In the genomic region with DNA sequence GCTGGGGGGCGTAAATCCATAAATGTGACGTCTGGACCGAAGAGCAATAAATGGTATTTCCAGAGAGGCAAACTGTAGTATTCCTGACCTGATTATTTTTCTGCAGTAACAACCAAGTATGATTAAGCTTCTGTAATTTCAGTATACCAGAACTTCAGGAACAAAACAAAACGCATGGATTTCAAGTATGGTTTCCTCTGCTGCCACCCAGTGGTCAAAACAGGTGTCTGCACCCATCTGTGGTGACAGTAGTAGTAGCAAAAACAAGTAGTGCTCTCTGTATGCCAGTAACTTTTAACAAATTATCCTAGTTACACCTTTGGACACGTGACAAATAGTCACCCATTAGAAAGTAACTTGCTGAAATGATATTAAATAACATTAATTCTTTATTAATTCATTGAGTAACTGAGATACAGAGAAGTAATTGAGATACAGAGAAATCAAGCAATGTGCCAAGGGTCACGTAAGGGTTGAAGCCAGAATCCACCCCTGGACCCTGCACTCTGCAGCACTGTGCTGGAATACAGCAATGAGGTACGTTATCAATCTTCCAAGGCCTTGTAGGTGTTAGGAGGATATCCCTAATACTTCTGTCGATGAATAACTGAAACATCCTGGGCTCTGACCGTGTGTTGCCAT, we compare ENCODE assay signal across 1 cellular context.
TF ChIP-seq lines count a peak whose summit lies in the region.

No MANE protein-coding gene starts in this region.

TF ChIP-seq in HepG2, 621 proteins besides CTCF, POLR2A, EP300 and RAD21 (continued from another document):
- TF ChIP-seq, protein P1, sequence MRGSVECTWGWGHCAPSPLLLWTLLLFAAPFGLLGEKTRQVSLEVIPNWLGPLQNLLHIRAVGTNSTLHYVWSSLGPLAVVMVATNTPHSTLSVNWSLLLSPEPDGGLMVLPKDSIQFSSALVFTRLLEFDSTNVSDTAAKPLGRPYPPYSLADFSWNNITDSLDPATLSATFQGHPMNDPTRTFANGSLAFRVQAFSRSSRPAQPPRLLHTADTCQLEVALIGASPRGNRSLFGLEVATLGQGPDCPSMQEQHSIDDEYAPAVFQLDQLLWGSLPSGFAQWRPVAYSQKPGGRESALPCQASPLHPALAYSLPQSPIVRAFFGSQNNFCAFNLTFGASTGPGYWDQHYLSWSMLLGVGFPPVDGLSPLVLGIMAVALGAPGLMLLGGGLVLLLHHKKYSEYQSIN (CRISPR knock-in tag; IDR thresholded peaks at IDR 0.05; ENCODE audit: borderline replicate concordance): no peak
- TF ChIP-seq, protein P2, sequence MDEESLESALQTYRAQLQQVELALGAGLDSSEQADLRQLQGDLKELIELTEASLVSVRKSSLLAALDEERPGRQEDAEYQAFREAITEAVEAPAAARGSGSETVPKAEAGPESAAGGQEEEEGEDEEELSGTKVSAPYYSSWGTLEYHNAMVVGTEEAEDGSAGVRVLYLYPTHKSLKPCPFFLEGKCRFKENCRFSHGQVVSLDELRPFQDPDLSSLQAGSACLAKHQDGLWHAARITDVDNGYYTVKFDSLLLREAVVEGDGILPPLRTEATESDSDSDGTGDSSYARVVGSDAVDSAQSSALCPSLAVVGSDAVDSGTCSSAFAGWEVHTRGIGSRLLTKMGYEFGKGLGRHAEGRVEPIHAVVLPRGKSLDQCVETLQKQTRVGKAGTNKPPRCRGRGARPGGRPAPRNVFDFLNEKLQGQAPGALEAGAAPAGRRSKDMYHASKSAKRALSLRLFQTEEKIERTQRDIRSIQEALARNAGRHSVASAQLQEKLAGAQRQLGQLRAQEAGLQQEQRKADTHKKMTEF (CRISPR knock-in tag; IDR thresholded peaks at IDR 0.05): 0 out of 2 replicates have a peak, but pooled peaks have one; percentile 21
- TF ChIP-seq, protein P3, sequence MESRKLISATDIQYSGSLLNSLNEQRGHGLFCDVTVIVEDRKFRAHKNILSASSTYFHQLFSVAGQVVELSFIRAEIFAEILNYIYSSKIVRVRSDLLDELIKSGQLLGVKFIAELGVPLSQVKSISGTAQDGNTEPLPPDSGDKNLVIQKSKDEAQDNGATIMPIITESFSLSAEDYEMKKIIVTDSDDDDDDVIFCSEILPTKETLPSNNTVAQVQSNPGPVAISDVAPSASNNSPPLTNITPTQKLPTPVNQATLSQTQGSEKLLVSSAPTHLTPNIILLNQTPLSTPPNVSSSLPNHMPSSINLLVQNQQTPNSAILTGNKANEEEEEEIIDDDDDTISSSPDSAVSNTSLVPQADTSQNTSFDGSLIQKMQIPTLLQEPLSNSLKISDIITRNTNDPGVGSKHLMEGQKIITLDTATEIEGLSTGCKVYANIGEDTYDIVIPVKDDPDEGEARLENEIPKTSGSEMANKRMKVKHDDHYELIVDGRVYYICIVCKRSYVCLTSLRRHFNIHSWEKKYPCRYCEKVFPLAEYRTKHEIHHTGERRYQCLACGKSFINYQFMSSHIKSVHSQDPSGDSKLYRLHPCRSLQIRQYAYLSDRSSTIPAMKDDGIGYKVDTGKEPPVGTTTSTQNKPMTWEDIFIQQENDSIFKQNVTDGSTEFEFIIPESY (CRISPR knock-in tag; IDR thresholded peaks at IDR 0.05): no peak
- TF ChIP-seq REPIN1 (CRISPR knock-in tag; IDR thresholded peaks at IDR 0.05; ENCODE audit: borderline replicate concordance, low read depth) (peak; percentile 36; the same call in 1 of the 2 replicates), MTA1 (CRISPR knock-in tag; IDR thresholded peaks at IDR 0.05; ENCODE audit: borderline replicate concordance) (no peak), ZBTB7A (CRISPR knock-in tag; IDR thresholded peaks at IDR 0.05) (no peak), PPARG (CRISPR knock-in tag; conservative IDR thresholded peaks at IDR 0.05) (no peak), ZZZ3 (CRISPR knock-in tag; IDR thresholded peaks at IDR 0.05; ENCODE audit: borderline replicate concordance) (no peak), STAG1 (CRISPR knock-in tag; IDR thresholded peaks at IDR 0.05) (peak; percentile 88), PAF1 (CRISPR knock-in tag; IDR thresholded peaks at IDR 0.05) (no peak), HDAC2 (CRISPR knock-in tag; IDR thresholded peaks at IDR 0.05) (no peak), HOXA3 (CRISPR knock-in tag; IDR thresholded peaks at IDR 0.05) (no peak), ZNF335 (CRISPR knock-in tag; IDR thresholded peaks at IDR 0.05) (peak; percentile 60; the same call in 1 of the 2 replicates)
- TF ChIP-seq, protein P4, sequence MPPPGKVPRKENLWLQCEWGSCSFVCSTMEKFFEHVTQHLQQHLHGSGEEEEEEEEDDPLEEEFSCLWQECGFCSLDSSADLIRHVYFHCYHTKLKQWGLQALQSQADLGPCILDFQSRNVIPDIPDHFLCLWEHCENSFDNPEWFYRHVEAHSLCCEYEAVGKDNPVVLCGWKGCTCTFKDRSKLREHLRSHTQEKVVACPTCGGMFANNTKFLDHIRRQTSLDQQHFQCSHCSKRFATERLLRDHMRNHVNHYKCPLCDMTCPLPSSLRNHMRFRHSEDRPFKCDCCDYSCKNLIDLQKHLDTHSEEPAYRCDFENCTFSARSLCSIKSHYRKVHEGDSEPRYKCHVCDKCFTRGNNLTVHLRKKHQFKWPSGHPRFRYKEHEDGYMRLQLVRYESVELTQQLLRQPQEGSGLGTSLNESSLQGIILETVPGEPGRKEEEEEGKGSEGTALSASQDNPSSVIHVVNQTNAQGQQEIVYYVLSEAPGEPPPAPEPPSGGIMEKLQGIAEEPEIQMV (CRISPR knock-in tag; IDR thresholded peaks at IDR 0.05; ENCODE audit: low read depth): 0 out of 2 replicates have a peak, but pooled peaks have one; percentile 30
- TF ChIP-seq, protein P5, sequence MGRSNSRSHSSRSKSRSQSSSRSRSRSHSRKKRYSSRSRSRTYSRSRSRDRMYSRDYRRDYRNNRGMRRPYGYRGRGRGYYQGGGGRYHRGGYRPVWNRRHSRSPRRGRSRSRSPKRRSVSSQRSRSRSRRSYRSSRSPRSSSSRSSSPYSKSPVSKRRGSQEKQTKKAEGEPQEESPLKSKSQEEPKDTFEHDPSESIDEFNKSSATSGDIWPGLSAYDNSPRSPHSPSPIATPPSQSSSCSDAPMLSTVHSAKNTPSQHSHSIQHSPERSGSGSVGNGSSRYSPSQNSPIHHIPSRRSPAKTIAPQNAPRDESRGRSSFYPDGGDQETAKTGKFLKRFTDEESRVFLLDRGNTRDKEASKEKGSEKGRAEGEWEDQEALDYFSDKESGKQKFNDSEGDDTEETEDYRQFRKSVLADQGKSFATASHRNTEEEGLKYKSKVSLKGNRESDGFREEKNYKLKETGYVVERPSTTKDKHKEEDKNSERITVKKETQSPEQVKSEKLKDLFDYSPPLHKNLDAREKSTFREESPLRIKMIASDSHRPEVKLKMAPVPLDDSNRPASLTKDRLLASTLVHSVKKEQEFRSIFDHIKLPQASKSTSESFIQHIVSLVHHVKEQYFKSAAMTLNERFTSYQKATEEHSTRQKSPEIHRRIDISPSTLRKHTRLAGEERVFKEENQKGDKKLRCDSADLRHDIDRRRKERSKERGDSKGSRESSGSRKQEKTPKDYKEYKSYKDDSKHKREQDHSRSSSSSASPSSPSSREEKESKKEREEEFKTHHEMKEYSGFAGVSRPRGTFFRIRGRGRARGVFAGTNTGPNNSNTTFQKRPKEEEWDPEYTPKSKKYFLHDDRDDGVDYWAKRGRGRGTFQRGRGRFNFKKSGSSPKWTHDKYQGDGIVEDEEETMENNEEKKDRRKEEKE (IDR thresholded peaks at IDR 0.05): no peak
- TF ChIP-seq, protein P6, sequence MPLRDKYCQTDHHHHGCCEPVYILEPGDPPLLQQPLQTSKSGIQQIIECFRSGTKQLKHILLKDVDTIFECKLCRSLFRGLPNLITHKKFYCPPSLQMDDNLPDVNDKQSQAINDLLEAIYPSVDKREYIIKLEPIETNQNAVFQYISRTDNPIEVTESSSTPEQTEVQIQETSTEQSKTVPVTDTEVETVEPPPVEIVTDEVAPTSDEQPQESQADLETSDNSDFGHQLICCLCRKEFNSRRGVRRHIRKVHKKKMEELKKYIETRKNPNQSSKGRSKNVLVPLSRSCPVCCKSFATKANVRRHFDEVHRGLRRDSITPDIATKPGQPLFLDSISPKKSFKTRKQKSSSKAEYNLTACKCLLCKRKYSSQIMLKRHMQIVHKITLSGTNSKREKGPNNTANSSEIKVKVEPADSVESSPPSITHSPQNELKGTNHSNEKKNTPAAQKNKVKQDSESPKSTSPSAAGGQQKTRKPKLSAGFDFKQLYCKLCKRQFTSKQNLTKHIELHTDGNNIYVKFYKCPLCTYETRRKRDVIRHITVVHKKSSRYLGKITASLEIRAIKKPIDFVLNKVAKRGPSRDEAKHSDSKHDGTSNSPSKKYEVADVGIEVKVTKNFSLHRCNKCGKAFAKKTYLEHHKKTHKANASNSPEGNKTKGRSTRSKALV (CRISPR knock-in tag; IDR thresholded peaks at IDR 0.05): no peak
- TF ChIP-seq, protein P7, sequence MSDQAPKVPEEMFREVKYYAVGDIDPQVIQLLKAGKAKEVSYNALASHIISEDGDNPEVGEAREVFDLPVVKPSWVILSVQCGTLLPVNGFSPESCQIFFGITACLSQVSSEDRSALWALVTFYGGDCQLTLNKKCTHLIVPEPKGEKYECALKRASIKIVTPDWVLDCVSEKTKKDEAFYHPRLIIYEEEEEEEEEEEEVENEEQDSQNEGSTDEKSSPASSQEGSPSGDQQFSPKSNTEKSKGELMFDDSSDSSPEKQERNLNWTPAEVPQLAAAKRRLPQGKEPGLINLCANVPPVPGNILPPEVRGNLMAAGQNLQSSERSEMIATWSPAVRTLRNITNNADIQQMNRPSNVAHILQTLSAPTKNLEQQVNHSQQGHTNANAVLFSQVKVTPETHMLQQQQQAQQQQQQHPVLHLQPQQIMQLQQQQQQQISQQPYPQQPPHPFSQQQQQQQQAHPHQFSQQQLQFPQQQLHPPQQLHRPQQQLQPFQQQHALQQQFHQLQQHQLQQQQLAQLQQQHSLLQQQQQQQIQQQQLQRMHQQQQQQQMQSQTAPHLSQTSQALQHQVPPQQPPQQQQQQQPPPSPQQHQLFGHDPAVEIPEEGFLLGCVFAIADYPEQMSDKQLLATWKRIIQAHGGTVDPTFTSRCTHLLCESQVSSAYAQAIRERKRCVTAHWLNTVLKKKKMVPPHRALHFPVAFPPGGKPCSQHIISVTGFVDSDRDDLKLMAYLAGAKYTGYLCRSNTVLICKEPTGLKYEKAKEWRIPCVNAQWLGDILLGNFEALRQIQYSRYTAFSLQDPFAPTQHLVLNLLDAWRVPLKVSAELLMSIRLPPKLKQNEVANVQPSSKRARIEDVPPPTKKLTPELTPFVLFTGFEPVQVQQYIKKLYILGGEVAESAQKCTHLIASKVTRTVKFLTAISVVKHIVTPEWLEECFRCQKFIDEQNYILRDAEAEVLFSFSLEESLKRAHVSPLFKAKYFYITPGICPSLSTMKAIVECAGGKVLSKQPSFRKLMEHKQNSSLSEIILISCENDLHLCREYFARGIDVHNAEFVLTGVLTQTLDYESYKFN (CRISPR knock-in tag; conservative IDR thresholded peaks at IDR 0.05): 0 out of 2 replicates have a peak, but pooled peaks have one; percentile 15
- TF ChIP-seq, protein P8, sequence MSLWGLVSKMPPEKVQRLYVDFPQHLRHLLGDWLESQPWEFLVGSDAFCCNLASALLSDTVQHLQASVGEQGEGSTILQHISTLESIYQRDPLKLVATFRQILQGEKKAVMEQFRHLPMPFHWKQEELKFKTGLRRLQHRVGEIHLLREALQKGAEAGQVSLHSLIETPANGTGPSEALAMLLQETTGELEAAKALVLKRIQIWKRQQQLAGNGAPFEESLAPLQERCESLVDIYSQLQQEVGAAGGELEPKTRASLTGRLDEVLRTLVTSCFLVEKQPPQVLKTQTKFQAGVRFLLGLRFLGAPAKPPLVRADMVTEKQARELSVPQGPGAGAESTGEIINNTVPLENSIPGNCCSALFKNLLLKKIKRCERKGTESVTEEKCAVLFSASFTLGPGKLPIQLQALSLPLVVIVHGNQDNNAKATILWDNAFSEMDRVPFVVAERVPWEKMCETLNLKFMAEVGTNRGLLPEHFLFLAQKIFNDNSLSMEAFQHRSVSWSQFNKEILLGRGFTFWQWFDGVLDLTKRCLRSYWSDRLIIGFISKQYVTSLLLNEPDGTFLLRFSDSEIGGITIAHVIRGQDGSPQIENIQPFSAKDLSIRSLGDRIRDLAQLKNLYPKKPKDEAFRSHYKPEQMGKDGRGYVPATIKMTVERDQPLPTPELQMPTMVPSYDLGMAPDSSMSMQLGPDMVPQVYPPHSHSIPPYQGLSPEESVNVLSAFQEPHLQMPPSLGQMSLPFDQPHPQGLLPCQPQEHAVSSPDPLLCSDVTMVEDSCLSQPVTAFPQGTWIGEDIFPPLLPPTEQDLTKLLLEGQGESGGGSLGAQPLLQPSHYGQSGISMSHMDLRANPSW (CRISPR knock-in tag; IDR thresholded peaks at IDR 0.05; ENCODE audit: borderline replicate concordance): no peak
